Comparison of ENCODE assay signal across 13 cellular contexts in the genomic region with DNA sequence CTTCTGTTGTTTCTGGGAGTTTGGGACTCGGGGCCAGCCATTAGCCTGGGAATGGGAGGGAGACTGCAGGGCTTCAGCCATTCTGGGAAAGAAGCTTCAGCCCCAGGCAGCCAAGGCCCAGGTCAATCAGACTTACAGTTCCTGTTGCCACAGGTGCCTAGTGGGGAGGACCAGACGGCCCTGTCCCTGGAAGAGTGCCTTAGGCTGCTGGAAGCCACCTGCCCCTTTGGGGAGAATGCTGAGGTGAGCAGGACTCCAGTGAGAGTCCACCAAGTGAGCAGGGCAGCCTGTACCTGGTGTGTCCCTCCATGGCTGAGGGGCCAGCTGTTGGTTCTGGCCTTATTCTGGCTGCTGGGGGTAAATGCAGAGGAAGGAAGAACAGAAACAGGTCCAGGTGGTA. TPM values are rescaled to one million over a fixed set of nuclear protein-coding genes. Genes with fewer than 3 reads are reported as not detected.
DNase-seq lines count a peak whose midpoint lies in the region; ATAC-seq and TF ChIP-seq lines count a peak whose summit lies in the region.
"Had no signal": no experiment of that assay in that cellular context is flagged by ENCODE, and none has a peak within 500 bp of the region (broad histone marks: within the 10 kb centered on the region; RNA-seq: fewer than 3 reads in every experiment).

No MANE protein-coding gene starts in this region.

- no peak overlapping the region for H3K4me3 ChIP-seq in OCI-LY1 (ENCODE audit: low read depth, low read length, poor library complexity, severe bottlenecking)
- no peak overlapping the region for H3K4me3 ChIP-seq in smooth muscle cell

- no peak for DNase-seq in activated naive CD4-positive, alpha-beta T cell treated with anti-CD3 and anti-CD28 coated beads, Interleukin-2, amount 50 U/mL, for 72 hours (ENCODE audit: low spot score in 2 of 2)
- DNase-seq in activated naive CD4-positive, alpha-beta T cell treated with anti-CD3 and anti-CD28 coated beads, Interleukin-2, amount 10 ng/mL, durations not matched to agents 7 days and 5 days, result no peak
- DNase-seq in central memory CD8-positive, alpha-beta T cell (ENCODE audit: low spot score in 2 of 2), result no peak
- DNase-seq in smooth muscle cell (lab: John Stamatoyannopoulos, UW; ENCODE audit: unreplicated experiment) (no peak), head of caudate nucleus (no peak)
- DNase-seq: caudate nucleus, hippocampal formation, NCI-H524, SIG-M5, WERI-Rb-1 had no signal

- 85% methylated on average over 2 of the region's 2 CpGs for WGBS in smooth muscle cell (ENCODE audit: low lambda C conversion rate)

- H4K20me1 ChIP-seq in OCI-LY1 (ENCODE audit: insufficient read depth, low read length), result no peaks in the 10 kb centered on the region
- peaks cover 77% of the 10 kb centered on the region for H4K20me1 ChIP-seq in smooth muscle cell (ENCODE audit: low read depth)

- no peaks in the 10 kb centered on the region for H3K27me3 ChIP-seq in OCI-LY1 (ENCODE audit: insufficient read depth, low read length)
- H3K27me3 ChIP-seq in smooth muscle cell (ENCODE audit: low read depth), result no peaks in the 10 kb centered on the region

- no peak overlapping the region for H2AFZ ChIP-seq in OCI-LY1 (ENCODE audit: low read length)
- no peak overlapping the region for H2AFZ ChIP-seq in smooth muscle cell (ENCODE audit: low read depth)

- no peak overlapping the region for H3K9ac ChIP-seq in OCI-LY1 (ENCODE audit: low read length)
- no peak overlapping the region for H3K9ac ChIP-seq in smooth muscle cell (ENCODE audit: low read depth)

- H3F3A ChIP-seq in OCI-LY1 (ENCODE audit: insufficient read depth, low read length) (no peaks in the 10 kb centered on the region), smooth muscle cell (ENCODE audit: low read depth) (peaks cover 30% of the 10 kb centered on the region)

- H3K27ac Mint-ChIP-seq in activated naive CD4-positive, alpha-beta T cell treated with anti-CD3 and anti-CD28 coated beads, Interleukin-2, amount 50 U/mL, for 72 hours, result peak overlapping the region; percentile 98 to 99
- H3K27ac Mint-ChIP-seq in activated naive CD4-positive, alpha-beta T cell treated with anti-CD3 and anti-CD28 coated beads, Interleukin-2, amount 10 ng/mL, durations not matched to agents 7 days and 5 days, result no peak overlapping the region
- H3K27ac Mint-ChIP-seq in central memory CD8-positive, alpha-beta T cell (ENCODE audit: low read depth), result peak overlapping the region; percentile 82

- no peak overlapping the region for H3K4me3 Mint-ChIP-seq in activated naive CD4-positive, alpha-beta T cell treated with anti-CD3 and anti-CD28 coated beads, Interleukin-2, amount 10 ng/mL, durations not matched to agents 7 days and 5 days
- H3K4me3 Mint-ChIP-seq in central memory CD8-positive, alpha-beta T cell, result no peak overlapping the region

- no peaks in the 10 kb centered on the region for H3K9me2 ChIP-seq in OCI-LY1 (ENCODE audit: low read depth, low read length)

- H3K9me3 Mint-ChIP-seq in activated naive CD4-positive, alpha-beta T cell treated with anti-CD3 and anti-CD28 coated beads, Interleukin-2, amount 50 U/mL, for 72 hours, result no peaks in the 10 kb centered on the region
- H3K9me3 Mint-ChIP-seq in activated naive CD4-positive, alpha-beta T cell treated with anti-CD3 and anti-CD28 coated beads, Interleukin-2, amount 10 ng/mL, durations not matched to agents 7 days and 5 days, result no peaks in the 10 kb centered on the region
- H3K9me3 Mint-ChIP-seq in central memory CD8-positive, alpha-beta T cell, result no peaks in the 10 kb centered on the region

- H3K4me2 ChIP-seq in OCI-LY1 (ENCODE audit: low read length), result no peak overlapping the region
- H3K4me2 ChIP-seq in smooth muscle cell, result peak overlapping the region; percentile 85

- H3K4me1 ChIP-seq in OCI-LY1 (ENCODE audit: insufficient read depth, low read length, severe bottlenecking) (peaks cover 45% of the 10 kb centered on the region), smooth muscle cell (ENCODE audit: low read depth) (peaks cover 31% of the 10 kb centered on the region)

- no peaks in the 10 kb centered on the region for H3K9me3 ChIP-seq in OCI-LY1 (ENCODE audit: low read length)
- no peaks in the 10 kb centered on the region for H3K9me3 ChIP-seq in smooth muscle cell (replicated peaks; ENCODE audit: low read depth)

- no peak for TF ChIP-seq CTCF in OCI-LY1 (IDR thresholded peaks at IDR 0.05; ENCODE audit: low read length)
- TF ChIP-seq CTCF in smooth muscle cell (IDR thresholded peaks at IDR 0.05; ENCODE audit: borderline replicate concordance, insufficient read depth, poor library complexity, severe bottlenecking), result no peak

- peaks cover 5% of the 10 kb centered on the region; the same call in 1 of the 2 replicates for H3K79me2 ChIP-seq in OCI-LY1 (ENCODE audit: insufficient read depth, low read length)
- H3K79me2 ChIP-seq in smooth muscle cell (ENCODE audit: low read depth), result peaks cover 58% of the 10 kb centered on the region

- H3K36me3 ChIP-seq in OCI-LY1 (ENCODE audit: insufficient read depth, low read length) (peaks cover 90% of the 10 kb centered on the region), smooth muscle cell (ENCODE audit: low read depth) (no peaks in the 10 kb centered on the region)

- H3K4me1 Mint-ChIP-seq in activated naive CD4-positive, alpha-beta T cell treated with anti-CD3 and anti-CD28 coated beads, Interleukin-2, amount 10 ng/mL, durations not matched to agents 7 days and 5 days, result peaks cover 37% of the 10 kb centered on the region
- peaks cover 40% of the 10 kb centered on the region for H3K4me1 Mint-ChIP-seq in central memory CD8-positive, alpha-beta T cell

- peak overlapping the region; percentile 77 for H3K27ac ChIP-seq in OCI-LY1 (ENCODE audit: low read depth, low read length, poor library complexity, severe bottlenecking)
- peak overlapping the region; percentile 94 for H3K27ac ChIP-seq in smooth muscle cell (ENCODE audit: low read depth)
- H3K27ac ChIP-seq: WERI-Rb-1 had no signal

- peaks cover 32 to 42% of the 10 kb centered on the region in 2 donors for H3K36me3 Mint-ChIP-seq in activated naive CD4-positive, alpha-beta T cell treated with anti-CD3 and anti-CD28 coated beads, Interleukin-2, amount 50 U/mL, for 72 hours
- H3K36me3 Mint-ChIP-seq in activated naive CD4-positive, alpha-beta T cell treated with anti-CD3 and anti-CD28 coated beads, Interleukin-2, amount 10 ng/mL, durations not matched to agents 7 days and 5 days, result peaks cover 65% of the 10 kb centered on the region
- peaks cover 29% of the 10 kb centered on the region for H3K36me3 Mint-ChIP-seq in central memory CD8-positive, alpha-beta T cell (ENCODE audit: insufficient read depth)

- CTCF ChIA-PET in activated naive CD4-positive, alpha-beta T cell treated with anti-CD3 and anti-CD28 coated beads, Interleukin-2, amount 10 ng/mL, durations not matched to agents 7 days and 5 days (lab: Charles Lee), result no interaction called here

- H3K27me3 Mint-ChIP-seq in activated naive CD4-positive, alpha-beta T cell treated with anti-CD3 and anti-CD28 coated beads, Interleukin-2, amount 10 ng/mL, durations not matched to agents 7 days and 5 days, result no peaks in the 10 kb centered on the region
- no peaks in the 10 kb centered on the region for H3K27me3 Mint-ChIP-seq in central memory CD8-positive, alpha-beta T cell

- no peak for ATAC-seq in activated naive CD4-positive, alpha-beta T cell treated with anti-CD3 and anti-CD28 coated beads, Interleukin-2, amount 50 U/mL, for 72 hours
- no peak for ATAC-seq in central memory CD8-positive, alpha-beta T cell (replicated peaks; ENCODE audit: extremely low read depth, poor library complexity, severe bottlenecking)
- ATAC-seq in HG03108 (IDR thresholded peaks at IDR 0.05; ENCODE audit: unreplicated experiment) (no peak), GM18517 (IDR thresholded peaks at IDR 0.05; ENCODE audit: unreplicated experiment) (no peak)

- intact Hi-C loops in head of caudate nucleus (cut with DNase I), result no loop called here

RNA-seq across cellular contexts. Expression of a gene that starts 8.7 kb away (rescaled TPM):
- 10 to 100 TPM; 81.9 to 92.5 TPM for total RNA-seq in activated naive CD4-positive, alpha-beta T cell treated with anti-CD3 and anti-CD28 coated beads, Interleukin-2, amount 50 U/mL, for 72 hours
- total RNA-seq in smooth muscle cell, result 101 and 103 TPM in 2 replicates
- polyA plus RNA-seq in smooth muscle cell, result 61.0 and 67.6 TPM in 2 replicates

RNA-seq across cellular contexts. Expression of a gene that starts 19.3 kb away (rescaled TPM):
- 1 to 10 TPM; 1.3 to 3.6 TPM for total RNA-seq in activated naive CD4-positive, alpha-beta T cell treated with anti-CD3 and anti-CD28 coated beads, Interleukin-2, amount 50 U/mL, for 72 hours
- 70.6 and 91.8 TPM in 2 replicates for total RNA-seq in smooth muscle cell
- 193 and 257 TPM in 2 replicates for polyA plus RNA-seq in smooth muscle cell

RNA-seq across cellular contexts. Expression of a gene that starts 44.4 kb away (rescaled TPM):
- total RNA-seq in activated naive CD4-positive, alpha-beta T cell treated with anti-CD3 and anti-CD28 coated beads, Interleukin-2, amount 50 U/mL, for 72 hours, result 10 to 100 TPM; 29.1 to 66.5 TPM
- 63.4 and 72.7 TPM in 2 replicates for total RNA-seq in smooth muscle cell
- 32.7 and 35.6 TPM in 2 replicates for polyA plus RNA-seq in smooth muscle cell

RNA-seq across cellular contexts. Expression of a gene that starts 50.7 kb away (rescaled TPM):
- total RNA-seq in activated naive CD4-positive, alpha-beta T cell treated with anti-CD3 and anti-CD28 coated beads, Interleukin-2, amount 50 U/mL, for 72 hours, result 10 to 100 TPM; 15.4 to 24.5 TPM
- total RNA-seq in smooth muscle cell, result 9.9 and 15.3 TPM in 2 replicates
- polyA plus RNA-seq in smooth muscle cell, result 22.7 and 22.9 TPM in 2 replicates

Comparison
In these comparisons a context has a peak if more than half of its experiments do, and no peak if none do; other contexts are left out.
1. RNA of a gene that starts 19.3 kb away (total RNA-seq): 70.6 to 91.8 TPM in smooth muscle cell; 1.3 to 3.6 TPM in activated naive CD4-positive, alpha-beta T cell treated with anti-CD3 and anti-CD28 coated beads, Interleukin-2, amount 50 U/mL, for 72 hours; every median in the first group is over 10 times any median in the second.